ENCODE assay signal across 1 cellular context in the genomic region with DNA sequence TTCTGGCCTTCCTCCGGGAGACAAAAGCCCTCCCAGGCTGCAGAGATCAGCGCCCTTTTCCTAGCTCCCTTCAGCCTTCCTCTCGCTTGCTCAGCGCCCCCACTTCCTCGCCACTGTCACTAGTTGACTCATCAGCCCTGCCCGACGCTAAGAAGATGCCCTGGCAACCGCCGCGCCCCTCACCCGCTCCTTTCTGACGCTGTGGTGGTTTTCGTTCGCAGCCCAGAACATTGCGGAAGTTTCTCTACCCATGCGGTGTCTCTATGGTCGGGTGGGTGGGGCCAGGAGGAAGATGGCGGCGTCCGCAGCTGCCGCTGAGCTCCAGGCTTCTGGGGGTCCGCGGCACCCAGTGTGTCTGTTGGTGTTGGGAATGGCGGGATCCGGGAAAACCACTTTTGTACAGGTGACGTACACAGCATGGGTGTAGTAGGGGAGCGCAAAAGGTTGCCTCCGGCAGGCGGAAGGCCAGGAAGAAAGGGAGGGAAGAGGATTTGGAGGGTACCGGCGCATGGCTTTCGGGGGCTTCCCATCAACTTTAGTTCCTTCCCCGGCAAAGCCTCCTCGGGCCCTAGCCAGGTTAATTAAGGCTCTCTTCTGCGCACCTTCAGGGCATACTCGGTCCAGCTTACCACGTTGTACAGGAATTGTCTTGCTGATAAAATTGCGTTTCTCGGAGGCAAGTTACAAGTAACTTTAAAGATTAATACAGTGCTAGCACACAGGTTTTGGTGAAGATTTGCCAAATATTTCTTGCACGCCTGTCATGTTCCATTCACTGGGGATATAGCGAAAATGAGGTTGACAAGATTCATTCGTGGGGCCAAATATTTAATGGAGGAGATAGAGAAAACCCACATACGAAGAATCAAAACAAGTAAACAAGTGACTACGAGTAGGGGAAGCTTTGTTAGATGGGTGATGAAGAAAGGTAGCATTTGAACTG.
TF ChIP-seq lines count a peak whose summit lies in the region.

A gene with protein sequence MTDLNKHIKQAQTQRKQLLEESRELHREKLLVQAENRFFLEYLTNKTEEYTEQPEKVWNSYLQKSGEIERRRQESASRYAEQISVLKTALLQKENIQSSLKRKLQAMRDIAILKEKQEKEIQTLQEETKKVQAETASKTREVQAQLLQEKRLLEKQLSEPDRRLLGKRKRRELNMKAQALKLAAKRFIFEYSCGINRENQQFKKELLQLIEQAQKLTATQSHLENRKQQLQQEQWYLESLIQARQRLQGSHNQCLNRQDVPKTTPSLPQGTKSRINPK (minus strand): TSS at position 246 of the 943 bp plus-strand sequence. CDS start 1,213 bp downstream, outside the sequence.
GPN1 (plus strand) TSS at position 284 of the 943 bp plus-strand sequence; CDS start at position 293, 9 bp downstream.

TF ChIP-seq in HepG2, 621 proteins besides CTCF, POLR2A, EP300 and RAD21 (continued from another document and continues in another):
- TF ChIP-seq, protein P1, sequence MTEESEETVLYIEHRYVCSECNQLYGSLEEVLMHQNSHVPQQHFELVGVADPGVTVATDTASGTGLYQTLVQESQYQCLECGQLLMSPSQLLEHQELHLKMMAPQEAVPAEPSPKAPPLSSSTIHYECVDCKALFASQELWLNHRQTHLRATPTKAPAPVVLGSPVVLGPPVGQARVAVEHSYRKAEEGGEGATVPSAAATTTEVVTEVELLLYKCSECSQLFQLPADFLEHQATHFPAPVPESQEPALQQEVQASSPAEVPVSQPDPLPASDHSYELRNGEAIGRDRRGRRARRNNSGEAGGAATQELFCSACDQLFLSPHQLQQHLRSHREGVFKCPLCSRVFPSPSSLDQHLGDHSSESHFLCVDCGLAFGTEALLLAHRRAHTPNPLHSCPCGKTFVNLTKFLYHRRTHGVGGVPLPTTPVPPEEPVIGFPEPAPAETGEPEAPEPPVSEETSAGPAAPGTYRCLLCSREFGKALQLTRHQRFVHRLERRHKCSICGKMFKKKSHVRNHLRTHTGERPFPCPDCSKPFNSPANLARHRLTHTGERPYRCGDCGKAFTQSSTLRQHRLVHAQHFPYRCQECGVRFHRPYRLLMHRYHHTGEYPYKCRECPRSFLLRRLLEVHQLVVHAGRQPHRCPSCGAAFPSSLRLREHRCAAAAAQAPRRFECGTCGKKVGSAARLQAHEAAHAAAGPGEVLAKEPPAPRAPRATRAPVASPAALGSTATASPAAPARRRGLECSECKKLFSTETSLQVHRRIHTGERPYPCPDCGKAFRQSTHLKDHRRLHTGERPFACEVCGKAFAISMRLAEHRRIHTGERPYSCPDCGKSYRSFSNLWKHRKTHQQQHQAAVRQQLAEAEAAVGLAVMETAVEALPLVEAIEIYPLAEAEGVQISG (CRISPR knock-in tag; IDR thresholded peaks at IDR 0.05), result peak; percentile 100
- TF ChIP-seq, protein P2, sequence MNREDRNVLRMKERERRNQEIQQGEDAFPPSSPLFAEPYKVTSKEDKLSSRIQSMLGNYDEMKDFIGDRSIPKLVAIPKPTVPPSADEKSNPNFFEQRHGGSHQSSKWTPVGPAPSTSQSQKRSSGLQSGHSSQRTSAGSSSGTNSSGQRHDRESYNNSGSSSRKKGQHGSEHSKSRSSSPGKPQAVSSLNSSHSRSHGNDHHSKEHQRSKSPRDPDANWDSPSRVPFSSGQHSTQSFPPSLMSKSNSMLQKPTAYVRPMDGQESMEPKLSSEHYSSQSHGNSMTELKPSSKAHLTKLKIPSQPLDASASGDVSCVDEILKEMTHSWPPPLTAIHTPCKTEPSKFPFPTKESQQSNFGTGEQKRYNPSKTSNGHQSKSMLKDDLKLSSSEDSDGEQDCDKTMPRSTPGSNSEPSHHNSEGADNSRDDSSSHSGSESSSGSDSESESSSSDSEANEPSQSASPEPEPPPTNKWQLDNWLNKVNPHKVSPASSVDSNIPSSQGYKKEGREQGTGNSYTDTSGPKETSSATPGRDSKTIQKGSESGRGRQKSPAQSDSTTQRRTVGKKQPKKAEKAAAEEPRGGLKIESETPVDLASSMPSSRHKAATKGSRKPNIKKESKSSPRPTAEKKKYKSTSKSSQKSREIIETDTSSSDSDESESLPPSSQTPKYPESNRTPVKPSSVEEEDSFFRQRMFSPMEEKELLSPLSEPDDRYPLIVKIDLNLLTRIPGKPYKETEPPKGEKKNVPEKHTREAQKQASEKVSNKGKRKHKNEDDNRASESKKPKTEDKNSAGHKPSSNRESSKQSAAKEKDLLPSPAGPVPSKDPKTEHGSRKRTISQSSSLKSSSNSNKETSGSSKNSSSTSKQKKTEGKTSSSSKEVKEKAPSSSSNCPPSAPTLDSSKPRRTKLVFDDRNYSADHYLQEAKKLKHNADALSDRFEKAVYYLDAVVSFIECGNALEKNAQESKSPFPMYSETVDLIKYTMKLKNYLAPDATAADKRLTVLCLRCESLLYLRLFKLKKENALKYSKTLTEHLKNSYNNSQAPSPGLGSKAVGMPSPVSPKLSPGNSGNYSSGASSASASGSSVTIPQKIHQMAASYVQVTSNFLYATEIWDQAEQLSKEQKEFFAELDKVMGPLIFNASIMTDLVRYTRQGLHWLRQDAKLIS (CRISPR knock-in tag; IDR thresholded peaks at IDR 0.05), result peak; percentile 38; the same call in 1 of the 2 replicates
- TF ChIP-seq PHF8 (CRISPR knock-in tag; IDR thresholded peaks at IDR 0.05) (peak; percentile 97), ELF1 (CRISPR knock-in tag; IDR thresholded peaks at IDR 0.05) (peak; percentile 89), ZNF614 (CRISPR knock-in tag; IDR thresholded peaks at IDR 0.05; ENCODE audit: borderline replicate concordance) (peak; percentile 83; the same call in 1 of the 2 replicates), AKAP8 (CRISPR knock-in tag; IDR thresholded peaks at IDR 0.05) (no peak), MIER3 (CRISPR knock-in tag; IDR thresholded peaks at IDR 0.05; ENCODE audit: borderline replicate concordance) (peak; percentile 87; the same call in 1 of the 2 replicates), EED (CRISPR knock-in tag; IDR thresholded peaks at IDR 0.05) (peak; percentile 83), ZBTB4 (CRISPR knock-in tag; IDR thresholded peaks at IDR 0.05; ENCODE audit: borderline replicate concordance) (peak; percentile 94; the same call in 1 of the 2 replicates), HNF4A (CRISPR knock-in tag; IDR thresholded peaks at IDR 0.05) (no peak), ZNF737 (CRISPR knock-in tag; IDR thresholded peaks at IDR 0.05; ENCODE audit: borderline replicate concordance) (peak; percentile 84; the same call in 1 of the 2 replicates), SMYD3 (CRISPR knock-in tag; IDR thresholded peaks at IDR 0.05) (no peak), DRAP1 (CRISPR knock-in tag; IDR thresholded peaks at IDR 0.05) (peak; percentile 82), TGIF2 (CRISPR knock-in tag; IDR thresholded peaks at IDR 0.05) (peak; percentile 81; the same call in 1 of the 2 replicates), MLXIP (CRISPR knock-in tag; IDR thresholded peaks at IDR 0.05; ENCODE audit: borderline replicate concordance) (no peak), HMGA1 (CRISPR knock-in tag; conservative IDR thresholded peaks at IDR 0.05) (no peak), ZNF839 (CRISPR knock-in tag; IDR thresholded peaks at IDR 0.05; ENCODE audit: borderline replicate concordance) (peak; percentile 95; the same call in 1 of the 2 replicates), ARNTL (CRISPR knock-in tag; IDR thresholded peaks at IDR 0.05) (peak; percentile 35; the same call in 1 of the 2 replicates), NCOA5 (CRISPR knock-in tag; IDR thresholded peaks at IDR 0.05) (no peak), SOX6 (IDR thresholded peaks at IDR 0.05) (no peak), SOX6 (CRISPR knock-in tag; IDR thresholded peaks at IDR 0.05) (peak; percentile 64)
- TF ChIP-seq, protein P3, sequence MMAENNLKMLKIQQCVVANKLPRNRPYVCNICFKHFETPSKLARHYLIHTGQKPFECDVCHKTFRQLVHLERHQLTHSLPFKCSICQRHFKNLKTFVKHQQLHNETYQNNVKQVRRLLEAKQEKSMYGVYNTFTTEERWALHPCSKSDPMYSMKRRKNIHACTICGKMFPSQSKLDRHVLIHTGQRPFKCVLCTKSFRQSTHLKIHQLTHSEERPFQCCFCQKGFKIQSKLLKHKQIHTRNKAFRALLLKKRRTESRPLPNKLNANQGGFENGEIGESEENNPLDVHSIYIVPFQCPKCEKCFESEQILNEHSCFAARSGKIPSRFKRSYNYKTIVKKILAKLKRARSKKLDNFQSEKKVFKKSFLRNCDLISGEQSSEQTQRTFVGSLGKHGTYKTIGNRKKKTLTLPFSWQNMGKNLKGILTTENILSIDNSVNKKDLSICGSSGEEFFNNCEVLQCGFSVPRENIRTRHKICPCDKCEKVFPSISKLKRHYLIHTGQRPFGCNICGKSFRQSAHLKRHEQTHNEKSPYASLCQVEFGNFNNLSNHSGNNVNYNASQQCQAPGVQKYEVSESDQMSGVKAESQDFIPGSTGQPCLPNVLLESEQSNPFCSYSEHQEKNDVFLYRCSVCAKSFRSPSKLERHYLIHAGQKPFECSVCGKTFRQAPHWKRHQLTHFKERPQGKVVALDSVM (CRISPR knock-in tag; IDR thresholded peaks at IDR 0.05), result 0 out of 2 replicates have a peak, but pooled peaks have one; percentile 28
- TF ChIP-seq, protein P4, sequence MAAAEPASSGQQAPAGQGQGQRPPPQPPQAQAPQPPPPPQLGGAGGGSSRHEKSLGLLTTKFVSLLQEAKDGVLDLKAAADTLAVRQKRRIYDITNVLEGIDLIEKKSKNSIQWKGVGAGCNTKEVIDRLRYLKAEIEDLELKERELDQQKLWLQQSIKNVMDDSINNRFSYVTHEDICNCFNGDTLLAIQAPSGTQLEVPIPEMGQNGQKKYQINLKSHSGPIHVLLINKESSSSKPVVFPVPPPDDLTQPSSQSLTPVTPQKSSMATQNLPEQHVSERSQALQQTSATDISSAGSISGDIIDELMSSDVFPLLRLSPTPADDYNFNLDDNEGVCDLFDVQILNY (CRISPR knock-in tag; conservative IDR thresholded peaks at IDR 0.05), result no peak; the same call in 1 of the 2 replicates
- TF ChIP-seq, protein P5, sequence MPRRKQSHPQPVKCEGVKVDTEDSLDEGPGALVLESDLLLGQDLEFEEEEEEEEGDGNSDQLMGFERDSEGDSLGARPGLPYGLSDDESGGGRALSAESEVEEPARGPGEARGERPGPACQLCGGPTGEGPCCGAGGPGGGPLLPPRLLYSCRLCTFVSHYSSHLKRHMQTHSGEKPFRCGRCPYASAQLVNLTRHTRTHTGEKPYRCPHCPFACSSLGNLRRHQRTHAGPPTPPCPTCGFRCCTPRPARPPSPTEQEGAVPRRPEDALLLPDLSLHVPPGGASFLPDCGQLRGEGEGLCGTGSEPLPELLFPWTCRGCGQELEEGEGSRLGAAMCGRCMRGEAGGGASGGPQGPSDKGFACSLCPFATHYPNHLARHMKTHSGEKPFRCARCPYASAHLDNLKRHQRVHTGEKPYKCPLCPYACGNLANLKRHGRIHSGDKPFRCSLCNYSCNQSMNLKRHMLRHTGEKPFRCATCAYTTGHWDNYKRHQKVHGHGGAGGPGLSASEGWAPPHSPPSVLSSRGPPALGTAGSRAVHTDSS (CRISPR knock-in tag; conservative IDR thresholded peaks at IDR 0.05), result no peak
